14 cellular contexts compared by ENCODE assay signal in the genomic region with DNA sequence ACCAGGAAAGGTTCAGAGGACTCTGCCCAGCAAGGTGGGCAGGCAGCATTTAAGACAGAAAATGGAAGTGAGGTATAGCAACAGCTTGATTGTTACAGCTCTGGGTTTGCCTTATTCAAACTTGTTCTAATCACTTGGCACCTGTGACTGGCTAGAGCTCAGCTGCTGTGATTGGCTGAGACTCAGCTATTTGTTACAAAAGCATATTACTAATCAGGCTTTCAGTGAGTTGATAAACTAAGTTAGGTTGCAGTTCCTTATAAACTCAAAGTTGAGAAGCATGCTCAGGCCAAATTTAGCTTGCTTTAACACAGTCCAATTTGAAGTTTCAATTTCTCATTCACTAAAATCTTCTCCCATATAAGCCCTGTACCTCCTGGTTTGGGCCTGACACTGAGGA. TPM values are rescaled to one million over a fixed set of nuclear protein-coding genes. Genes with fewer than 3 reads are reported as not detected.
DNase-seq lines count a peak whose midpoint lies in the region; ATAC-seq and TF ChIP-seq lines count a peak whose summit lies in the region.
"Had no signal": no experiment of that assay in that cellular context is flagged by ENCODE, and none has a peak within 500 bp of the region (broad histone marks: within the 10 kb centered on the region; RNA-seq: fewer than 3 reads in every experiment).

No MANE protein-coding gene starts in this region.

- peak; percentile 24 for DNase-seq in GM12865 (ENCODE audit: low read depth)
- DNase-seq in M059J (ENCODE audit: low read depth), result peak; percentile 10
- no peak for DNase-seq in NCI-H226
- no peak for DNase-seq in RPMI8226
- DNase-seq in Ammon's horn (ENCODE audit: low spot score), result no peak
- DNase-seq in NCI-H128 (lab: John Stamatoyannopoulos, UW; ENCODE audit: unreplicated experiment), result no peak
- DNase-seq: activated gamma-delta T cell treated with Interleukin-2 at 50 U/mL for 16 hours; stimulated activated CD4-positive, alpha-beta T cell treated with anti-CD3 and anti-CD28 coated beads, Interleukin-4, amount 100 ng/mL, for 24 hours; tibial artery had no signal

- TF ChIP-seq CTCF in GM12865 (IDR thresholded peaks at IDR 0.05; ENCODE audit: insufficient read depth, low read depth, low read length, missing control alignments), result no peak

- no peak overlapping the region for H3K4me3 ChIP-seq in GM12865 (ENCODE audit: low read depth, low read length)
- H3K4me3 ChIP-seq: BLaER1 treated with 17β-estradiol and CSF1 and Interleukin-3, amounts not matched to agents 10 nM and 100 nM; tibial artery had no signal

- ATAC-seq in GM19351 (IDR thresholded peaks at IDR 0.05; ENCODE audit: unreplicated experiment) (peak; percentile 59), HG02852 (IDR thresholded peaks at IDR 0.05; ENCODE audit: unreplicated experiment) (peak; percentile 61)

RNA-seq across cellular contexts. Expression of gene GDA, which starts 56.3 kb away (rescaled TPM):
- 0.49 and 0.66 TPM in 2 replicates for total RNA-seq in M059J (2014; rRNA removed; shearing (Covaris generic))
- total RNA-seq: LHCN-M2; natural killer cell treated with Interleukin-12 subunit alpha and Interleukin-12 subunit beta and Interleukin-15 and Interleukin-18, amount 100 ng/mL, for 72 hours had no signal

Comparison
In these comparisons a context has a peak if more than half of its experiments do, and no peak if none do; other contexts are left out.
1. DNase-seq: peak in GM12865 (single experiment) and M059J (single experiment); none in NCI-H226 (single experiment), RPMI8226 (single experiment), Ammon's horn (single experiment) and NCI-H128 (single experiment).